In the genomic region with DNA sequence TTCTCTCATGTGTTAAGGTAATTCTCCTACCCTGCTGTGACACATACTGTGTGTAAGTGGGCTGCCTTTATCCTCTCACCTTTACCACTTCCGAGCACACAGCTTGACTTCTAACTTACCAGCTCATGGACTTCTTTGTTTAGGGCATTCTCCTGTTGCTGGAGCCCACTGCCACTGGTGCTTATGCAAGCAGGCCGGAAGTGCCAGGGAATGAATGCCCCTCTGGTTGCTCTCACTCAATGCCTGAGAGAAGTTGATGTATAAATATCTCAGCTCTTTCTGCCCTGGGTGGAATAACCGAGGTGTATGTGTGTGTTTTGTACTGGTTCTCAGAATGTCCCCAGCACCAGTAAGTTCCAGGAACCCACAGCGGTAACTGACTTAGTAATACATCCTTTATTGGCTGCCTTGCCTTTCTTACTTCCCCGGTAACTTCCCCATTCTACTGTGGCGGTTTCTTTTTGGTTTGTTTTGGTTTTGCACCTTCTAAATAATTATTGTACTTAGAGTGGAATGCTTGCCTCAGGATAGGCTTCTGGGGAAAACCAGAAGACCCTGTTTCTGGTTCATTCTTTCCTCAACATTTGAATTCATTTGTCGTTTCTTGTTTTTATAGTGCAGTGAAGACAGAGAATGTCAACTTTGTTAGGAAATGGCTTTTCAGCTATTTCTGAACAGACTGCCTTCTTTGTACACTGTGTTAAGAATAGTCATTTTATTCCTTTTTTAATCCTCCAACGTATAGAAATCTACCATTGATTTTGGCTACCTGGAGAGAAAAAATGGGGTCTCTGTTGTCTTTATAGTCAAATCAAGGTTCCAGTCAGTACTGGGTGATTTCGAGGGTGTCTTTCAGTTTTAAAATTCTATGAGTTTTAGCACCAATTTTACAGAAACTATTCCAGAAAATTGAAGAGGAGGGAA, we compare ENCODE assay signal across 8 cellular contexts. TPM values are rescaled to one million over a fixed set of nuclear protein-coding genes. Genes with fewer than 3 reads are reported as not detected.
DNase-seq lines count a peak whose midpoint lies in the region; TF ChIP-seq lines count a peak whose summit lies in the region.

No MANE protein-coding gene starts in this region.

- peak overlapping the region; percentile 33 for H3K4me3 ChIP-seq in MG63
- peak overlapping the region; percentile 36 for H3K4me3 ChIP-seq in iPS-18a (ENCODE audit: low read length)

- no peak for TF ChIP-seq CTCF in GM13977 (IDR thresholded peaks at IDR 0.05; ENCODE audit: extremely low read depth, insufficient read depth, missing control alignments)

- H3K36me3 ChIP-seq in MG63 (no peaks in the 10 kb centered on the region), iPS-18a (ENCODE audit: control insufficient read depth, low read depth, low read length) (no peaks in the 10 kb centered on the region)

- H3K9me3 ChIP-seq in MG63 (no peaks in the 10 kb centered on the region), iPS-18a (ENCODE audit: control insufficient read depth, low read depth, low read length) (no peaks in the 10 kb centered on the region)

- in situ Hi-C loops in GM13977 (cut with MboI; ENCODE audit: low pct_unique_long_range_greater_than_20kb, low sequenced_read_pairs, unreplicated experiment) = no loop called here

- peak overlapping the region; percentile 4 for H3K9ac ChIP-seq in iPS-18a (ENCODE audit: low read length)

- H3K27me3 ChIP-seq in MG63 = no peaks in the 10 kb centered on the region
- H3K27me3 ChIP-seq in iPS-18a (ENCODE audit: control insufficient read depth, insufficient read depth, low read length) = no peaks in the 10 kb centered on the region

- peaks cover 25% of the 10 kb centered on the region for H3K4me1 ChIP-seq in iPS-18a (ENCODE audit: control insufficient read depth, low read depth, low read length)

- DNase-seq in GM13977 (ENCODE audit: low spot score) (peak; percentile 69), H4 (ENCODE audit: low spot score) (peak; percentile 8), MG63 (peak; percentile 10), NCI-H187 (lab: John Stamatoyannopoulos, UW) (no peak), SK-N-DZ (ENCODE audit: low spot score) (no peak)
- DNase-seq in activated CD4-positive, alpha-beta T cell treated with anti-CD3 and anti-CD28 coated beads, Interleukin-2, amount 50 U/mL, for 4 hours = peak; percentile 14 to 17
- peak; percentile 20 to 29 for DNase-seq in stimulated activated CD8-positive, alpha-beta memory T cell treated with anti-CD3 and anti-CD28 coated beads, Interleukin-7, amount 100 ng/mL, for 4 hours (ENCODE audit: low read depth in 2 of 2)

- peak overlapping the region; percentile 70 for H3K27ac ChIP-seq in iPS-18a (ENCODE audit: low read length)

RNA-seq across cellular contexts. Expression of a gene that starts 45.4 kb away (rescaled TPM):
- total RNA-seq in H4 (2014; rRNA removed; shearing (Covaris generic)) = 0.04 TPM in 1 of 2 replicates, not detected in the other
- 0.92 TPM in 1 of 2 replicates, not detected in the other for total RNA-seq in MG63 (2014; rRNA removed; shearing (Covaris generic); ENCODE audit: low replicate concordance)
- not detected in 2 replicates for polyA plus RNA-seq in SK-N-DZ (2014; cell fraction: cytosol; rRNA removed)
- not detected in 2 replicates for polyA plus RNA-seq in SK-N-DZ (2014; cell fraction: nucleus; rRNA removed)

RNA-seq across cellular contexts. Expression of a gene that starts 45.5 kb away (rescaled TPM):
- total RNA-seq in H4 (2014; rRNA removed; shearing (Covaris generic)) = 40.5 and 58.9 TPM in 2 replicates
- 20.2 and 23.5 TPM in 2 replicates for total RNA-seq in MG63 (2014; rRNA removed; shearing (Covaris generic); ENCODE audit: low replicate concordance)
- polyA plus RNA-seq in SK-N-DZ (2014; cell fraction: cytosol; rRNA removed) = 35.0 and 41.1 TPM in 2 replicates
- polyA plus RNA-seq in SK-N-DZ (2014; cell fraction: nucleus; rRNA removed) = 19.8 and 20.8 TPM in 2 replicates

Comparison
In these comparisons a context has a peak if more than half of its experiments do, and no peak if none do; other contexts are left out.
1. DNase-seq: peak in GM13977 (single experiment), H4 (single experiment), MG63 (single experiment), activated CD4-positive, alpha-beta T cell treated with anti-CD3 and anti-CD28 coated beads, Interleukin-2, amount 50 U/mL, for 4 hours (2 of 2) and stimulated activated CD8-positive, alpha-beta memory T cell treated with anti-CD3 and anti-CD28 coated beads, Interleukin-7, amount 100 ng/mL, for 4 hours (2 of 2); none in NCI-H187 (0 of 2) and SK-N-DZ (single experiment).